ENCODE assay signal across 17 cellular contexts in genomic region chr3:55446860-55447259, GRCh38. TPM values are rescaled to one million over a fixed set of nuclear protein-coding genes. Genes with fewer than 3 reads are reported as not detected.
"Had no signal": no experiment of that assay in that cellular context is flagged by ENCODE, and none has a peak within 500 bp of the region (broad histone marks: within the 10 kb centered on the region; RNA-seq: fewer than 3 reads in every experiment).

No MANE protein-coding gene starts in this region.

- H3K4me1 Mint-ChIP-seq: activated CD8-positive, alpha-beta memory T cell treated with anti-CD3 and anti-CD28 coated beads, Interleukin-2, amount 10 ng/mL, durations not matched to agents 7 days and 5 days had no signal

- H3K4me3 ChIP-seq: esophagus muscularis mucosa, left ventricle myocardium inferior, sigmoid colon had no signal

- H3K36me3 ChIP-seq: esophagus muscularis mucosa, left ventricle myocardium inferior, sigmoid colon had no signal

- H3K27ac Mint-ChIP-seq: activated CD8-positive, alpha-beta memory T cell treated with anti-CD3 and anti-CD28 coated beads, Interleukin-2, amount 10 ng/mL, durations not matched to agents 7 days and 5 days; activated naive CD8-positive, alpha-beta T cell; activated T-cell treated with anti-CD3 and anti-CD28 coated beads, Interleukin-2, amount 50 U/mL, for 24 hours; type B pancreatic cell had no signal

- H3K9me3 ChIP-seq: esophagus muscularis mucosa, left ventricle myocardium inferior, sigmoid colon had no signal

- H3K4me3 Mint-ChIP-seq: activated CD8-positive, alpha-beta memory T cell treated with anti-CD3 and anti-CD28 coated beads, Interleukin-2, amount 10 ng/mL, durations not matched to agents 7 days and 5 days; activated naive CD8-positive, alpha-beta T cell; activated T-cell treated with anti-CD3 and anti-CD28 coated beads, Interleukin-2, amount 50 U/mL, for 24 hours; type B pancreatic cell had no signal

- DNase-seq: activated CD4-positive, alpha-beta T cell treated with anti-CD3 and anti-CD28 coated beads, Interleukin-2, amount 50 U/mL, for 48 hours; activated CD4-positive, CD25-positive, alpha-beta regulatory T cell treated with anti-CD3 and anti-CD28 coated beads, Interleukin-2, amount 50 U/mL, for 72 hours; activated CD8-positive, alpha-beta memory T cell treated with anti-CD3 and anti-CD28 coated beads, Interleukin-2, amount 10 ng/mL, durations not matched to agents 7 days and 5 days; activated effector memory CD4-positive, alpha-beta T cell treated with anti-CD3 and anti-CD28 coated beads, Interleukin-2, amount 50 U/mL, for 16 hours; activated T-cell treated with anti-CD3 and anti-CD28 coated beads, Interleukin-2, amount 50 U/mL, for 24 hours; amygdala; foreskin fibroblast; left ventricle myocardium inferior; mesenchymal stem cell; sigmoid colon; stimulated activated CD4-positive, alpha-beta T cell treated with anti-CD3 and anti-CD28 coated beads, Interleukin-12 subunit alpha, Interleukin-12 subunit beta, amount 100 ng/mL, for 4 hours; stimulated activated naive CD4-positive, alpha-beta T cell; substantia nigra had no signal

- H3K27me3 ChIP-seq: esophagus muscularis mucosa, sigmoid colon had no signal

- H3K36me3 Mint-ChIP-seq: activated CD8-positive, alpha-beta memory T cell treated with anti-CD3 and anti-CD28 coated beads, Interleukin-2, amount 10 ng/mL, durations not matched to agents 7 days and 5 days; activated naive CD8-positive, alpha-beta T cell; type B pancreatic cell had no signal

- H3K27me3 Mint-ChIP-seq: activated CD8-positive, alpha-beta memory T cell treated with anti-CD3 and anti-CD28 coated beads, Interleukin-2, amount 10 ng/mL, durations not matched to agents 7 days and 5 days; activated naive CD8-positive, alpha-beta T cell; type B pancreatic cell had no signal

- ATAC-seq: activated CD8-positive, alpha-beta memory T cell treated with anti-CD3 and anti-CD28 coated beads, Interleukin-2, amount 10 ng/mL, durations not matched to agents 7 days and 5 days had no signal

- H3K4me1 ChIP-seq: esophagus muscularis mucosa, left ventricle myocardium inferior, sigmoid colon had no signal

- H3K27ac ChIP-seq: esophagus muscularis mucosa, left ventricle myocardium inferior, sigmoid colon had no signal

RNA-seq across cellular contexts. Expression of gene WNT5A, which starts 40.2 kb away (rescaled TPM):
- total RNA-seq: T-helper 2 cell treated with Interferon-gamma antibody and Interleukin-4, amounts not matched to agents 100 ng/mL and 5 ng/mL, for 36 hours had no signal
